Comparison of ENCODE assay signal across 8 cellular contexts in genomic region chr13:94416454-94417080, GRCh38.
DNase-seq lines count a peak whose midpoint lies in the region; ATAC-seq and TF ChIP-seq lines count a peak whose summit lies in the region.

No MANE protein-coding gene starts in this region.

- H3K4me1 Mint-ChIP-seq in progenitor cell of endocrine pancreas (ENCODE audit: low read depth), result peaks cover 37% of the 10 kb centered on the region
- peaks cover 22% of the 10 kb centered on the region for H3K4me1 Mint-ChIP-seq in activated T-helper 2 cell treated with anti-CD3 and anti-CD28 coated beads, Interferon-gamma antibody, Interleukin-2, Interleukin-4, amounts not matched to agents 10 μg/mL and 5 μg/mL and 100 μg/mL, durations not matched to agents 14 hours and 24 hours and 36 hours (ENCODE audit: low read depth)

- H3K4me3 Mint-ChIP-seq in progenitor cell of endocrine pancreas (ENCODE audit: low read depth), result no peak overlapping the region
- no peak overlapping the region for H3K4me3 Mint-ChIP-seq in activated T-helper 2 cell treated with anti-CD3 and anti-CD28 coated beads, Interferon-gamma antibody, Interleukin-2, Interleukin-4, amounts not matched to agents 10 μg/mL and 5 μg/mL and 100 μg/mL, durations not matched to agents 14 hours and 24 hours and 36 hours (ENCODE audit: low read depth)

- ATAC-seq in sciatic nerve, result no peak

- peak; percentile 38 for DNase-seq in SKM-1 treated with dmso at 0.1 percent for 144 hours (lab: John Stamatoyannopoulos, UW; ENCODE audit: unreplicated experiment)
- no peak for DNase-seq in SKM-1 (lab: John Stamatoyannopoulos, UW; ENCODE audit: unreplicated experiment)
- DNase-seq in NCI-H1930 (lab: John Stamatoyannopoulos, UW), result peak; percentile 67 to 77
- DNase-seq in cerebellar cortex (ENCODE audit: low spot score), result peak; percentile 13
- peak; percentile 35 for DNase-seq in progenitor cell of endocrine pancreas (ENCODE audit: low spot score, unreplicated experiment)
- no peak for DNase-seq in sciatic nerve (ENCODE audit: low spot score)
- no peak for DNase-seq in mesenteric fat pad (ENCODE audit: low spot score)
- no peak for DNase-seq in activated T-helper 2 cell treated with anti-CD3 and anti-CD28 coated beads, Interferon-gamma antibody, Interleukin-2, Interleukin-4, amounts not matched to agents 10 μg/mL and 5 μg/mL and 100 μg/mL, durations not matched to agents 14 hours and 24 hours and 36 hours (ENCODE audit: low spot score)

- peak; percentile 81 for TF ChIP-seq CTCF in progenitor cell of endocrine pancreas (IDR thresholded peaks at IDR 0.05; ENCODE audit: unreplicated experiment)

- no peak overlapping the region for H3K27ac Mint-ChIP-seq in progenitor cell of endocrine pancreas
- no peak overlapping the region for H3K27ac Mint-ChIP-seq in activated T-helper 2 cell treated with anti-CD3 and anti-CD28 coated beads, Interferon-gamma antibody, Interleukin-2, Interleukin-4, amounts not matched to agents 10 μg/mL and 5 μg/mL and 100 μg/mL, durations not matched to agents 14 hours and 24 hours and 36 hours

- intact Hi-C loops in sciatic nerve (cut with DNase I), result no loop called here
- intact Hi-C loops in activated T-helper 2 cell treated with anti-CD3 and anti-CD28 coated beads, Interferon-gamma antibody, Interleukin-2, Interleukin-4, amounts not matched to agents 10 μg/mL and 5 μg/mL and 100 μg/mL, durations not matched to agents 14 hours and 24 hours and 36 hours (cut with micrococcal nuclease), result loop anchor here (10.0 kb wide), 1 partner anchor 92 kb away; no protein-coding TSS in a partner anchor

- peaks cover 10% of the 10 kb centered on the region for H3K9me3 Mint-ChIP-seq in progenitor cell of endocrine pancreas (ENCODE audit: low read depth)
- H3K9me3 Mint-ChIP-seq in activated T-helper 2 cell treated with anti-CD3 and anti-CD28 coated beads, Interferon-gamma antibody, Interleukin-2, Interleukin-4, amounts not matched to agents 10 μg/mL and 5 μg/mL and 100 μg/mL, durations not matched to agents 14 hours and 24 hours and 36 hours, result peaks cover 40% of the 10 kb centered on the region

- H3K36me3 Mint-ChIP-seq in progenitor cell of endocrine pancreas (ENCODE audit: insufficient read depth), result peaks cover 2% of the 10 kb centered on the region
- H3K36me3 Mint-ChIP-seq in activated T-helper 2 cell treated with anti-CD3 and anti-CD28 coated beads, Interferon-gamma antibody, Interleukin-2, Interleukin-4, amounts not matched to agents 10 μg/mL and 5 μg/mL and 100 μg/mL, durations not matched to agents 14 hours and 24 hours and 36 hours (ENCODE audit: low read depth), result peaks cover 13% of the 10 kb centered on the region

- no peaks in the 10 kb centered on the region for H3K27me3 Mint-ChIP-seq in progenitor cell of endocrine pancreas
- H3K27me3 Mint-ChIP-seq in activated T-helper 2 cell treated with anti-CD3 and anti-CD28 coated beads, Interferon-gamma antibody, Interleukin-2, Interleukin-4, amounts not matched to agents 10 μg/mL and 5 μg/mL and 100 μg/mL, durations not matched to agents 14 hours and 24 hours and 36 hours (ENCODE audit: low read depth), result no peaks in the 10 kb centered on the region

Comparison
In these comparisons a context has a peak if more than half of its experiments do, and no peak if none do; other contexts are left out.
1. DNase-seq: peak in SKM-1 treated with dmso at 0.1 percent for 144 hours (single experiment), NCI-H1930 (2 of 2), cerebellar cortex (single experiment) and progenitor cell of endocrine pancreas (single experiment); none in SKM-1 (single experiment), sciatic nerve (single experiment), mesenteric fat pad (single experiment) and activated T-helper 2 cell treated with anti-CD3 and anti-CD28 coated beads, Interferon-gamma antibody, Interleukin-2, Interleukin-4, amounts not matched to agents 10 μg/mL and 5 μg/mL and 100 μg/mL, durations not matched to agents 14 hours and 24 hours and 36 hours (single experiment).